22 cellular contexts compared by ENCODE assay signal in genomic region chr5:54764102-54764501, GRCh38.
"Had no signal": no experiment of that assay in that cellular context is flagged by ENCODE, and none has a peak within 500 bp of the region (broad histone marks: within the 10 kb centered on the region; RNA-seq: fewer than 3 reads in every experiment).

No MANE protein-coding gene starts in this region.

- H3K4me1 Mint-ChIP-seq: activated T-helper 17 cell treated with anti-CD3 and anti-CD28 coated beads, Interleukin-2, amount 50 U/mL, for 72 hours had no signal

- H3K27me3 Mint-ChIP-seq: activated CD8-positive, alpha-beta T cell treated with anti-CD3 and anti-CD28 coated beads for 36 hours; activated naive CD8-positive, alpha-beta T cell; activated T-helper 17 cell treated with anti-CD3 and anti-CD28 coated beads, Interleukin-2, amount 50 U/mL, for 72 hours; effector memory CD8-positive, alpha-beta T cell had no signal

- H3K4me3 ChIP-seq: body of pancreas, esophagus squamous epithelium, gastroesophageal sphincter had no signal

- H3K36me3 Mint-ChIP-seq: activated naive CD8-positive, alpha-beta T cell had no signal

- ATAC-seq: activated CD8-positive, alpha-beta T cell treated with anti-CD3 and anti-CD28 coated beads for 36 hours; activated T-cell treated with anti-CD3 and anti-CD28 coated beads, Interleukin-2, amount 50 U/mL, for 4 hours; activated T-helper 17 cell treated with anti-CD3 and anti-CD28 coated beads, Interleukin-2, amount 50 U/mL, for 72 hours; body of pancreas; effector memory CD8-positive, alpha-beta T cell; gastroesophageal sphincter had no signal

- H3K9me3 ChIP-seq: body of pancreas, esophagus squamous epithelium, gastroesophageal sphincter had no signal

- H3K9me3 Mint-ChIP-seq: activated CD8-positive, alpha-beta T cell treated with anti-CD3 and anti-CD28 coated beads for 36 hours; activated T-cell treated with anti-CD3 and anti-CD28 coated beads, Interleukin-2, amount 50 U/mL, for 4 hours; activated T-helper 17 cell treated with anti-CD3 and anti-CD28 coated beads, Interleukin-2, amount 50 U/mL, for 72 hours; effector memory CD8-positive, alpha-beta T cell had no signal

- H3K36me3 ChIP-seq: esophagus squamous epithelium, gastroesophageal sphincter had no signal

- H3K4me3 Mint-ChIP-seq: activated CD8-positive, alpha-beta T cell treated with anti-CD3 and anti-CD28 coated beads for 36 hours; activated naive CD8-positive, alpha-beta T cell; activated T-cell treated with anti-CD3 and anti-CD28 coated beads, Interleukin-2, amount 50 U/mL, for 4 hours; activated T-helper 17 cell treated with anti-CD3 and anti-CD28 coated beads, Interleukin-2, amount 50 U/mL, for 72 hours; effector memory CD8-positive, alpha-beta T cell had no signal

- H3K27ac Mint-ChIP-seq: activated CD8-positive, alpha-beta T cell treated with anti-CD3 and anti-CD28 coated beads for 36 hours; activated naive CD8-positive, alpha-beta T cell; activated T-helper 17 cell treated with anti-CD3 and anti-CD28 coated beads, Interleukin-2, amount 50 U/mL, for 72 hours; effector memory CD8-positive, alpha-beta T cell had no signal

- H3K27ac ChIP-seq: body of pancreas, esophagus squamous epithelium, gastroesophageal sphincter had no signal

- H3K27me3 ChIP-seq: body of pancreas, esophagus squamous epithelium, gastroesophageal sphincter had no signal

- DNase-seq: activated CD4-positive, alpha-beta T cell treated with anti-CD3 and anti-CD28 coated beads for 48 hours; activated CD4-positive, alpha-beta T cell treated with anti-CD3 and anti-CD28 coated beads, Interleukin-2, amount 50 U/mL, for 1 hour; activated CD4-positive, alpha-beta T cell treated with anti-CD3 and anti-CD28 coated beads, Interleukin-2, amount 50 U/mL, for 48 hours; activated CD8-positive, alpha-beta memory T cell treated with anti-CD3 and anti-CD28 coated beads for 24 hours; activated CD8-positive, alpha-beta T cell treated with anti-CD3 and anti-CD28 coated beads for 36 hours; activated effector memory CD4-positive, alpha-beta T cell treated with Interleukin-2 at 50 U/mL for 16 hours; activated gamma-delta T cell treated with Interleukin-2 at 50 U/mL for 16 hours; activated naive CD4-positive, alpha-beta T cell treated with anti-CD3 and anti-CD28 coated beads, Interleukin-2, amount 50 U/mL, for 16 hours; activated naive CD4-positive, alpha-beta T cell treated with Interleukin-2 at 50 U/mL for 16 hours; activated T-cell treated with anti-CD3 and anti-CD28 coated beads, Interleukin-2, amount 50 U/mL, for 4 hours; amniotic stem cell; aorta; body of pancreas; cortex of kidney; effector CD4-positive, alpha-beta T cell; effector memory CD8-positive, alpha-beta T cell; erythroblast; esophagus squamous epithelium; T-helper 2 cell had no signal

- H3K4me1 ChIP-seq: body of pancreas, gastroesophageal sphincter had no signal
